In genomic region chr2:87454421-87454820, GRCh38 we compare ENCODE assay signal across 8 cellular contexts.
DNase-seq lines count a peak whose midpoint lies in the region; ATAC-seq and TF ChIP-seq lines count a peak whose summit lies in the region.
"Not testable (repeated sequence)": the region's sequence is repeated elsewhere in the genome, so short reads cannot be mapped to it uniquely, and the experiment has no call there.

No MANE protein-coding gene starts in this region.

- BruUV-seq in Panc1 (replicated peaks; lab: Mats Ljungman, UMichigan) = not testable (repeated sequence)

- not testable (repeated sequence) for H3K27me3 ChIP-seq in Panc1 (ENCODE audit: control insufficient read depth, insufficient read depth, low read length); colonic mucosa; smooth muscle cell (ENCODE audit: low read depth)

- H3K4me3 ChIP-seq in Panc1 (ENCODE audit: low read depth in 2 of 2, low read length in 2 of 2); colonic mucosa; smooth muscle cell: not testable (repeated sequence)

- H3K4me1 ChIP-seq in Panc1 (ENCODE audit: control insufficient read depth, insufficient read depth, low read length); colonic mucosa; smooth muscle cell (ENCODE audit: low read depth): not testable (repeated sequence)

- H4K20me1 ChIP-seq in smooth muscle cell (ENCODE audit: low read depth) = not testable (repeated sequence)

- ATAC-seq in Panc1 = not testable (repeated sequence)

- not testable (repeated sequence) for H3K79me2 ChIP-seq in smooth muscle cell (ENCODE audit: low read depth)

- H3K27ac Mint-ChIP-seq in HFFc6 = peak overlapping the region; percentile 79
- not testable (repeated sequence) for H3K27ac Mint-ChIP-seq in activated naive CD4-positive, alpha-beta T cell treated with anti-CD3 and anti-CD28 coated beads, Interleukin-2, amount 50 U/mL, for 24 hours

- not testable (repeated sequence) for H2AFZ ChIP-seq in smooth muscle cell (ENCODE audit: low read depth)

- in situ Hi-C loops in Panc1 (cut with HindIII; ENCODE audit: low pct_unique_long_range_greater_than_20kb, low sequenced_read_pairs) = not testable (repeated sequence)

- not testable (repeated sequence) for H3K36me3 Mint-ChIP-seq in HFFc6 (ENCODE audit: low read depth); activated naive CD4-positive, alpha-beta T cell treated with anti-CD3 and anti-CD28 coated beads, Interleukin-2, amount 50 U/mL, for 24 hours

- POLR2A ChIA-PET in Panc1 (lab: Charles Lee) = not testable (repeated sequence)

- peak overlapping the region; percentile 76 for H3K27ac ChIP-seq in Panc1 (ENCODE audit: low read length)
- peak overlapping the region; percentile 7 for H3K27ac ChIP-seq in colonic mucosa
- peak overlapping the region; percentile 92 for H3K27ac ChIP-seq in smooth muscle cell (ENCODE audit: low read depth)

- H3K4me3 Mint-ChIP-seq in HFFc6 = peak overlapping the region; percentile 52
- peak overlapping the region; percentile 11 for H3K4me3 Mint-ChIP-seq in activated naive CD4-positive, alpha-beta T cell treated with anti-CD3 and anti-CD28 coated beads, Interleukin-2, amount 50 U/mL, for 24 hours

- H3K9ac ChIP-seq in colonic mucosa (ENCODE audit: low read depth in 2 of 2, low read length in 2 of 2) = not testable (repeated sequence)
- H3K9ac ChIP-seq in smooth muscle cell (ENCODE audit: low read depth) = peak overlapping the region; percentile 47

- WGBS in smooth muscle cell (ENCODE audit: low lambda C conversion rate) = 43% methylated on average over 2 of the region's 2 CpGs

- H3K27me3 Mint-ChIP-seq in HFFc6 (ENCODE audit: insufficient read depth); activated naive CD4-positive, alpha-beta T cell treated with anti-CD3 and anti-CD28 coated beads, Interleukin-2, amount 50 U/mL, for 24 hours: not testable (repeated sequence)

- H3K4me1 Mint-ChIP-seq in HFFc6 (ENCODE audit: low read depth) = peaks cover 34% of the 10 kb centered on the region
- H3K4me1 Mint-ChIP-seq in activated naive CD4-positive, alpha-beta T cell treated with anti-CD3 and anti-CD28 coated beads, Interleukin-2, amount 50 U/mL, for 24 hours = peaks cover 23% of the 10 kb centered on the region

- TF ChIP-seq CTCF in HFFc6 (IDR thresholded peaks at IDR 0.05); Panc1 (IDR thresholded peaks at IDR 0.05); colonic mucosa (IDR thresholded peaks at IDR 0.05); smooth muscle cell (IDR thresholded peaks at IDR 0.05; ENCODE audit: borderline replicate concordance, insufficient read depth, poor library complexity, severe bottlenecking): not testable (repeated sequence)

- not testable (repeated sequence) for H3F3A ChIP-seq in smooth muscle cell (ENCODE audit: low read depth)

- H3K9me3 Mint-ChIP-seq in HFFc6; activated naive CD4-positive, alpha-beta T cell treated with anti-CD3 and anti-CD28 coated beads, Interleukin-2, amount 50 U/mL, for 24 hours: not testable (repeated sequence)

- not testable (repeated sequence) for H3K36me3 ChIP-seq in Panc1 (ENCODE audit: control insufficient read depth, insufficient read depth, low read length); colonic mucosa; smooth muscle cell (ENCODE audit: low read depth)

- H3K9me3 ChIP-seq in Panc1 (ENCODE audit: control insufficient read depth, insufficient read depth, low read depth, low read length); colonic mucosa; smooth muscle cell (replicated peaks; ENCODE audit: low read depth): not testable (repeated sequence)

- DNase-seq in AG20443 (ENCODE audit: low spot score) (peak; percentile 4), HFFc6 (peak; percentile 71), glomerular visceral epithelial cell (ENCODE audit: extremely low spot score) (peak; percentile 38), myocyte (ENCODE audit: low read depth) (peak; percentile 68)
- DNase-seq in Panc1 (ENCODE audit: low read depth, low spot score); colonic mucosa; smooth muscle cell (lab: John Stamatoyannopoulos, UW; ENCODE audit: unreplicated experiment): not testable (repeated sequence)

- intact Hi-C loops in Panc1 (cut with micrococcal nuclease; ENCODE audit: unreplicated experiment); colonic mucosa (cut with DNase I): not testable (repeated sequence)

- H3K4me2 ChIP-seq in smooth muscle cell = peak overlapping the region; percentile 80

- CTCF ChIA-PET in Panc1 (lab: Charles Lee) = not testable (repeated sequence)

Comparison
In these comparisons a context has a peak if more than half of its experiments do, and no peak if none do; other contexts are left out.
1. H3K27ac ChIP-seq: peak in every context shown above with its lines; median percentile 92 in smooth muscle cell; 76 in Panc1; 7 in colonic mucosa.